ENCODE assay signal across 17 cellular contexts in the genomic region with DNA sequence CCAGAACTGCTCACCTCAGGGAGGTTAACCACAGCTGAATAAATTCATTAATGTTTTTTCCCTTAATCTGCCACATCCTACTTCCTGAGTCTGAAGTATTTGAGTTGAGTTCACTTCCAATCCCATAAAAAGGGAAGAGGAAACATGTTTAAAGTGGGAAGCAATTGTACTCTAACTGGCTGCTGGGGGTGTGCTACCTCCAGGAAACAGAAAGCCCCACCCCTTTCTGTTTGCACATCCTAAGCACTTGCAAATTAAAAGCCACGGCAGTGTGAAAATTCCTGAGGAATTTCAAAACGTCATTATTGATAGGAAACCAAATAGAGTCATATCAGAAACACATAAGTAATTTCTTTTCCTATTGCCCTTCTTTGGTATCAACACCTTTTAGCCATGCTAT.
"Had no signal": no experiment of that assay in that cellular context is flagged by ENCODE, and none has a peak within 500 bp of the region (broad histone marks: within the 10 kb centered on the region; RNA-seq: fewer than 3 reads in every experiment).

No MANE protein-coding gene starts in this region.

- DNase-seq: colonic mucosa; effector CD8-positive, alpha-beta T cell; foreskin melanocyte; head of caudate nucleus; hippocampal formation; mammary epithelial cell; naive thymus-derived CD8-positive, alpha-beta T cell; ovary; right cardiac atrium; stimulated activated CD4-positive, alpha-beta T cell treated with anti-CD3 and anti-CD28 coated beads, Interleukin-2, amount 100 ng/mL, for 48 hours; stimulated activated naive CD4-positive, alpha-beta T cell treated with Interleukin-2 at 50 U/mL for 16 hours; tibial artery; upper lobe of left lung; uterus had no signal

- H3K9me3 Mint-ChIP-seq: naive thymus-derived CD8-positive, alpha-beta T cell; neural crest cell had no signal

- ATAC-seq: mucosa of descending colon; naive thymus-derived CD8-positive, alpha-beta T cell; right cardiac atrium had no signal

- H3K4me3 Mint-ChIP-seq: naive thymus-derived CD8-positive, alpha-beta T cell; neural crest cell had no signal

- H3K4me3 ChIP-seq: colonic mucosa, mucosa of descending colon, ovary, smooth muscle cell, tibial artery, upper lobe of left lung, uterus had no signal

- H3K27ac Mint-ChIP-seq: naive thymus-derived CD8-positive, alpha-beta T cell had no signal

- H3K27me3 ChIP-seq: colonic mucosa, ovary, tibial artery, upper lobe of left lung, uterus had no signal

- H3K36me3 ChIP-seq: colonic mucosa, ovary, tibial artery, upper lobe of left lung, uterus had no signal

- H3K36me3 Mint-ChIP-seq: naive thymus-derived CD8-positive, alpha-beta T cell had no signal

- H3K4me1 Mint-ChIP-seq: naive thymus-derived CD8-positive, alpha-beta T cell had no signal
